Comparison of ENCODE assay signal across 24 cellular contexts in genomic region chr11:65947133-65947532, GRCh38. TPM values are rescaled to one million over a fixed set of nuclear protein-coding genes. Genes with fewer than 3 reads are reported as not detected.
"Had no signal": no experiment of that assay in that cellular context is flagged by ENCODE, and none has a peak within 500 bp of the region (broad histone marks: within the 10 kb centered on the region; RNA-seq: fewer than 3 reads in every experiment).

No MANE protein-coding gene starts in this region.

- H3K36me3 ChIP-seq: brain microvascular endothelial cell, esophagus squamous epithelium, left lung, tibial artery had no signal

- ATAC-seq: foreskin keratinocyte; left lung; naive thymus-derived CD4-positive, alpha-beta T cell; stimulated activated naive B cell treated with anti-CD40 and anti-IgM and Interleukin-4, amounts not matched to agents 10 μg/mL and 1 μg/mL and 100 μg/mL, for 72 hours had no signal

- H3K4me3 ChIP-seq: coronary artery, esophagus squamous epithelium, left lung, skin epidermis, tibial artery had no signal

- H3K27ac ChIP-seq: brain microvascular endothelial cell, coronary artery, esophagus squamous epithelium, foreskin keratinocyte, left lung, skin epidermis, tibial artery had no signal

- H3K27me3 ChIP-seq: brain microvascular endothelial cell had no signal

- H3K9me3 ChIP-seq: esophagus squamous epithelium, left lung, tibial artery had no signal

- DNase-seq: activated B cell treated with CpG ODN at 0.5 μM for 24 hours; activated CD4-positive, alpha-beta T cell treated with anti-CD3 and anti-CD28 coated beads for 48 hours; activated CD8-positive, alpha-beta memory T cell treated with anti-CD3 and anti-CD28 coated beads for 24 hours; activated naive CD8-positive, alpha-beta T cell treated with anti-CD3 and anti-CD28 coated beads for 36 hours; amygdala; brain microvascular endothelial cell; effector CD4-positive, alpha-beta T cell; esophagus squamous epithelium; foreskin keratinocyte; mammary epithelial cell; naive thymus-derived CD4-positive, alpha-beta T cell; nucleus accumbens; stimulated activated CD4-positive, alpha-beta T cell treated with anti-CD3 and anti-CD28 coated beads, Interleukin-15, amount 100 ng/mL, for 24 hours; stimulated activated CD4-positive, alpha-beta T cell treated with anti-CD3 and anti-CD28 coated beads, Interleukin-4, amount 100 ng/mL, for 1 hour; stimulated activated naive B cell treated with anti-CD40 and anti-IgM and Interleukin-4, amounts not matched to agents 10 μg/mL and 1 μg/mL and 100 μg/mL, for 72 hours; T-helper 2 cell; tibial artery had no signal

- H3K4me1 ChIP-seq: foreskin keratinocyte, tibial artery had no signal

RNA-seq across cellular contexts. Expression of gene TSGA10IP, which starts 1.9 kb away (rescaled TPM):
- total RNA-seq: activated B cell treated with CpG ODN at 0.5 μM for 24 hours; activated naive CD8-positive, alpha-beta T cell treated with anti-CD3 and anti-CD28 coated beads for 36 hours; activated T-helper 1 cell treated with anti-CD3 and anti-CD28 coated beads, Interleukin-12 subunit alpha, Interleukin-12 subunit beta, Interleukin-2, Interleukin-4 antibody, amounts not matched to agents 30 ng/mL and 10 ng/mL and 1 ng/mL, durations not matched to agents 14 hours and 24 hours and 36 hours; endothelial cell of umbilical vein; esophagus squamous epithelium; foreskin keratinocyte; left lung; mammary epithelial cell; posterior vena cava; subcutaneous adipose tissue had no signal
- polyA plus RNA-seq: endothelial cell of umbilical vein; foreskin keratinocyte; mammary epithelial cell; naive thymus-derived CD4-positive, alpha-beta T cell had no signal

RNA-seq across cellular contexts. Expression of gene FOSL1, which starts 46.9 kb away (rescaled TPM):
- polyA plus RNA-seq: naive thymus-derived CD4-positive, alpha-beta T cell had no signal
